11 cellular contexts compared by ENCODE assay signal in the genomic region with DNA sequence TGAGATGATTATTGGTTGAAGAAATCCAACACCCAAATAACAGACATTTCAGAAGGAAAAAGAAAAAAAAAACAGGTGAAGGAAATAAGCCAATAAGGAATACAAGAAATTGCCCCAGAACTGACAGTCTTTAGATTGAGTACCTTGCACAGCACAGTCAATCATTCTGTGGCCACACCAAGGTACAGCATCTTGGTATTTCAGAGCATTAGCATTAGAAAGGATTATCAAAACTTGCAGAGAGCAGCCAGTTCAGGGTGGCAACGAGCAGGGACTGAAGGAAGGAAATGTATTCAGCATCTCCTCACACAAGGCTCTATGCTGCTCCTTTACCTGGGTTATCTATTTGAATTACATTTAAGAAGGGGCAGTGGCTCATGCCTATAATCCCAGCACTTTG. TPM values are rescaled to one million over a fixed set of nuclear protein-coding genes. Genes with fewer than 3 reads are reported as not detected.
DNase-seq lines count a peak whose midpoint lies in the region; ATAC-seq and TF ChIP-seq lines count a peak whose summit lies in the region.
"Had no signal": no experiment of that assay in that cellular context is flagged by ENCODE, and none has a peak within 500 bp of the region (broad histone marks: within the 10 kb centered on the region; RNA-seq: fewer than 3 reads in every experiment).

No MANE protein-coding gene starts in this region.

- TF ChIP-seq EP300 in suprapubic skin (IDR thresholded peaks at IDR 0.05) = no peak

- peaks cover 11% of the 10 kb centered on the region for H3K36me3 Mint-ChIP-seq in T-cell

- H3K27ac ChIP-seq in lower lobe of right lung (no peak overlapping the region), suprapubic skin (no peak overlapping the region)

- TF ChIP-seq POLR2A in suprapubic skin (IDR thresholded peaks at IDR 0.05) = no peak

- no peaks in the 10 kb centered on the region for H3K36me3 ChIP-seq in lower lobe of right lung
- H3K36me3 ChIP-seq in suprapubic skin = no peaks in the 10 kb centered on the region

- H3K9me3 Mint-ChIP-seq in T-cell = no peaks in the 10 kb centered on the region

- H3K4me1 ChIP-seq in lower lobe of right lung = peaks cover 15% of the 10 kb centered on the region
- no peaks in the 10 kb centered on the region for H3K4me1 ChIP-seq in suprapubic skin

- peak; percentile 36 for ATAC-seq in GM21447 (IDR thresholded peaks at IDR 0.05; ENCODE audit: unreplicated experiment)
- ATAC-seq in T-cell (replicated peaks in 1 of 4) = peak; percentile 49 to 58 (median 54)
- no peak for ATAC-seq in lower lobe of right lung
- no peak for ATAC-seq in GM21367 (IDR thresholded peaks at IDR 0.05; ENCODE audit: unreplicated experiment)

- H3K27ac Mint-ChIP-seq in T-cell = peak overlapping the region; percentile 92 to 95

- CTCF ChIA-PET in T-cell (lab: Charles Lee) = no interaction called here

- DNase-seq in GM12864 (ENCODE audit: low read depth) = no peak
- peak in 13 of 34 experiments; percentile 1 to 26 (median 11) for DNase-seq in T-cell
- DNase-seq in lower lobe of right lung = no peak
- DNase-seq in suprapubic skin (ENCODE audit: low spot score in 2 of 2) = no peak
- no peak for DNase-seq in NCI-H1092 (lab: John Stamatoyannopoulos, UW)
- no peak for DNase-seq in effector CD4-positive, alpha-beta T cell
- DNase-seq: glutamatergic neuron, NCI-H526 had no signal

- intact Hi-C loops in lower lobe of right lung (cut with DNase I) = no loop called here

- peaks cover 78 to 89% (median 84%) of the 10 kb centered on the region in 3 donors for H3K4me1 Mint-ChIP-seq in T-cell

- H3K4me3 Mint-ChIP-seq in T-cell = peak overlapping the region; percentile 75 to 94 (median 91)

- POLR2A ChIA-PET in T-cell (lab: Charles Lee) = no interaction called here

- TF ChIP-seq CTCF in GM12864 (IDR thresholded peaks at IDR 0.05; ENCODE audit: low read depth, low read length, missing control alignments) (peak; percentile 8), lower lobe of right lung (IDR thresholded peaks at IDR 0.05) (no peak), suprapubic skin (IDR thresholded peaks at IDR 0.05) (no peak)

- H3K9me3 ChIP-seq in lower lobe of right lung (no peaks in the 10 kb centered on the region), suprapubic skin (no peaks in the 10 kb centered on the region)

- no peaks in the 10 kb centered on the region for H3K27me3 Mint-ChIP-seq in T-cell

- WGBS in suprapubic skin = 7% methylated on average over 1 of the region's 1 CpG

- peak overlapping the region; percentile 51 for H3K4me3 ChIP-seq in GM12864 (ENCODE audit: low read depth, low read length)
- H3K4me3 ChIP-seq in lower lobe of right lung = peak overlapping the region; percentile 48
- H3K4me3 ChIP-seq in suprapubic skin = no peak overlapping the region

- H3K27me3 ChIP-seq in lower lobe of right lung (ENCODE audit: low read depth) (no peaks in the 10 kb centered on the region), suprapubic skin (peaks cover 2% of the 10 kb centered on the region)

RNA-seq across cellular contexts. Expression of a gene that starts 2.1 kb away (rescaled TPM):
- total RNA-seq in T-cell (100 to 1,000 TPM in 3 of 5 donors, 10 to 100 TPM in 2; 88.0 to 146 (median 117) TPM), lower lobe of right lung (110 TPM), suprapubic skin (1 to 10 TPM in 3 of 4 donors, under 1 TPM in 1; 0.98 to 7.6 (median 6.4) TPM)
- total RNA-seq: Daoy had no signal

RNA-seq across cellular contexts. Expression of a gene that starts 58.1 kb away (rescaled TPM):
- total RNA-seq in T-cell (10 to 100 TPM; 17.6 to 34.2 (median 30.1) TPM), lower lobe of right lung (26.2 TPM), suprapubic skin (10 to 100 TPM; 38.5 to 58.3 (median 44.5) TPM)

Comparison
In these comparisons a context has a peak if more than half of its experiments do, and no peak if none do; other contexts are left out.
1. ATAC-seq: peak in GM21447 (single experiment) and T-cell (4 of 4); none in lower lobe of right lung (0 of 2) and GM21367 (single experiment).
2. RNA of a gene that starts 2.1 kb away (total RNA-seq): 88.0 to 146 TPM in T-cell and 110 TPM in lower lobe of right lung (single experiment); 0.98 to 7.6 TPM in suprapubic skin; every median in the first group is over 10 times any median in the second.